Comparison of ENCODE assay signal across 8 cellular contexts in the genomic region with DNA sequence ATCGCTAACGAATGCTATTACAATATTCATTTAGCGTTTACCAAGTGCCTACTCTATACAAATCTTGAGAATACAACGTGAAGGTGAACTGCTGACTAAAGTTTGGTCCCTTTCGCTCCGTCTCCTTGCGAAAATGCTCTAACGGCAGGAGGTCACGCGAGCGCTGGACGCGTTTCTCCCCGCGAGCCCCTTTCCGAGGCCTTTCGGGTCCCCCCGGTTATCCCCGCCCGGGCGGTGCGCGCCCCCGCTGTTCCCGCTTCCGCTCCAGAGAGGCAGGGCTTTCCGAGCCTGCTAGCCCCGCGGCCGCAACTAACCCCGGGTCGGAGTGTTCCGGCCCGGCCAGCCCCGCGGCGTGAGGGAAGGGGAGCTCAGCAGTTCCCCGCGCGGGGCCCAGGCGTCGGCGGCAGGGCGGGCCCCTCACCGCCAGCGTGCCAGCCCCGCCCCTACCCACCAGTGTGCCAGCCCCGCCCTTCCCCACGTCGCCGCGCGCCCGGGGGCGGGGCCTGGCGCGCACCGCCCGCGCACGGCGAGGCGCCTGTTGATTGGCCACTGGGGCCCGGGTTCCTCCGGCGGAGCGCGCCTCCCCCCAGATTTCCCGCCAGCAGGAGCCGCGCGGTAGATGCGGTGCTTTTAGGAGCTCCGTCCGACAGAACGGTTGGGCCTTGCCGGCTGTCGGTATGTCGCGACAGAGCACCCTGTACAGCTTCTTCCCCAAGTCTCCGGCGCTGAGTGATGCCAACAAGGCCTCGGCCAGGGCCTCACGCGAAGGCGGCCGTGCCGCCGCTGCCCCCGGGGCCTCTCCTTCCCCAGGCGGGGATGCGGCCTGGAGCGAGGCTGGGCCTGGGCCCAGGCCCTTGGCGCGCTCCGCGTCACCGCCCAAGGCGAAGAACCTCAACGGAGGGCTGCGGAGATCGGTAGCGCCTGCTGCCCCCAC. TPM values are rescaled to one million over a fixed set of nuclear protein-coding genes. Genes with fewer than 3 reads are reported as not detected.
DNase-seq lines count a peak whose midpoint lies in the region; TF ChIP-seq lines count a peak whose summit lies in the region.

A gene with protein sequence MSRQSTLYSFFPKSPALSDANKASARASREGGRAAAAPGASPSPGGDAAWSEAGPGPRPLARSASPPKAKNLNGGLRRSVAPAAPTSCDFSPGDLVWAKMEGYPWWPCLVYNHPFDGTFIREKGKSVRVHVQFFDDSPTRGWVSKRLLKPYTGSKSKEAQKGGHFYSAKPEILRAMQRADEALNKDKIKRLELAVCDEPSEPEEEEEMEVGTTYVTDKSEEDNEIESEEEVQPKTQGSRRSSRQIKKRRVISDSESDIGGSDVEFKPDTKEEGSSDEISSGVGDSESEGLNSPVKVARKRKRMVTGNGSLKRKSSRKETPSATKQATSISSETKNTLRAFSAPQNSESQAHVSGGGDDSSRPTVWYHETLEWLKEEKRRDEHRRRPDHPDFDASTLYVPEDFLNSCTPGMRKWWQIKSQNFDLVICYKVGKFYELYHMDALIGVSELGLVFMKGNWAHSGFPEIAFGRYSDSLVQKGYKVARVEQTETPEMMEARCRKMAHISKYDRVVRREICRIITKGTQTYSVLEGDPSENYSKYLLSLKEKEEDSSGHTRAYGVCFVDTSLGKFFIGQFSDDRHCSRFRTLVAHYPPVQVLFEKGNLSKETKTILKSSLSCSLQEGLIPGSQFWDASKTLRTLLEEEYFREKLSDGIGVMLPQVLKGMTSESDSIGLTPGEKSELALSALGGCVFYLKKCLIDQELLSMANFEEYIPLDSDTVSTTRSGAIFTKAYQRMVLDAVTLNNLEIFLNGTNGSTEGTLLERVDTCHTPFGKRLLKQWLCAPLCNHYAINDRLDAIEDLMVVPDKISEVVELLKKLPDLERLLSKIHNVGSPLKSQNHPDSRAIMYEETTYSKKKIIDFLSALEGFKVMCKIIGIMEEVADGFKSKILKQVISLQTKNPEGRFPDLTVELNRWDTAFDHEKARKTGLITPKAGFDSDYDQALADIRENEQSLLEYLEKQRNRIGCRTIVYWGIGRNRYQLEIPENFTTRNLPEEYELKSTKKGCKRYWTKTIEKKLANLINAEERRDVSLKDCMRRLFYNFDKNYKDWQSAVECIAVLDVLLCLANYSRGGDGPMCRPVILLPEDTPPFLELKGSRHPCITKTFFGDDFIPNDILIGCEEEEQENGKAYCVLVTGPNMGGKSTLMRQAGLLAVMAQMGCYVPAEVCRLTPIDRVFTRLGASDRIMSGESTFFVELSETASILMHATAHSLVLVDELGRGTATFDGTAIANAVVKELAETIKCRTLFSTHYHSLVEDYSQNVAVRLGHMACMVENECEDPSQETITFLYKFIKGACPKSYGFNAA (N-terminal part only) (plus strand): TSS at position 589 of the 934 bp plus-strand sequence. CDS start 89 bp downstream, at position 678.

- H3K9ac ChIP-seq in Loucy (ENCODE audit: low read depth, low read length, poor library complexity, severe bottlenecking) (peak within 1 kb of the TSS; percentile 95), neural cell (ENCODE audit: low read length) (peak within 1 kb of the TSS; percentile 93)

- H2AFZ ChIP-seq in Loucy (ENCODE audit: low read length) (peak within 1 kb of the TSS; percentile 99), neural cell (ENCODE audit: low read depth, low read length) (peak within 1 kb of the TSS; percentile 92)

- H3K4me2 ChIP-seq in Loucy (ENCODE audit: low read depth, low read length, poor library complexity, severe bottlenecking), result peak within 1 kb of the TSS; percentile 83
- H3K4me2 ChIP-seq in neural cell (ENCODE audit: low read length), result peak within 1 kb of the TSS; percentile 80

- H3K9me3 ChIP-seq in Loucy (ENCODE audit: insufficient read depth, low read depth, low read length), result no peaks in the 10 kb centered on the region
- H3K9me3 ChIP-seq in neural cell (ENCODE audit: low read length), result no peaks in the 10 kb centered on the region
- no peaks in the 10 kb centered on the region for H3K9me3 ChIP-seq in stomach

- H3K4me3 ChIP-seq in H7 (ENCODE audit: insufficient read depth, low read depth, low read length) (peak within 1 kb of the TSS; percentile 100), Loucy (ENCODE audit: low read length, poor library complexity, severe bottlenecking) (peak within 1 kb of the TSS; percentile 84), fibroblast of the aortic adventitia (ENCODE audit: low read depth, low read length) (peak within 1 kb of the TSS; percentile 87), neural cell (ENCODE audit: low read length) (peak within 1 kb of the TSS; percentile 88), stomach (peak within 1 kb of the TSS; percentile 80 to 97 (median 92))

- peaks cover 41% of the 10 kb centered on the region for H3K79me2 ChIP-seq in Loucy (ENCODE audit: insufficient read depth, low read length)
- H3K79me2 ChIP-seq in neural cell (replicated peaks; ENCODE audit: insufficient read depth, low read length), result peaks cover 38% of the 10 kb centered on the region

- TF ChIP-seq POLR2A in stomach (IDR thresholded peaks at IDR 0.05), result no peak

- H3K27ac ChIP-seq in neural cell (ENCODE audit: low read length), result peak within 1 kb of the TSS; percentile 88
- H3K27ac ChIP-seq in stomach, result peak within 1 kb of the TSS; percentile 94 to 97 (median 94)

- H3K9me2 ChIP-seq in Loucy (replicated peaks; ENCODE audit: low read depth, low read length) (no peaks in the 10 kb centered on the region), neural cell (ENCODE audit: insufficient read depth, low read length) (no peaks in the 10 kb centered on the region)

- intact Hi-C loops in stomach (cut with DNase I; ENCODE audit: low total_unique reads), result no loop called here

- TF ChIP-seq CTCF in Loucy (conservative IDR thresholded peaks at IDR 0.05; ENCODE audit: low read length) (no peak), fibroblast of the aortic adventitia (IDR thresholded peaks at IDR 0.05; ENCODE audit: insufficient read depth, low read length) (no peak), neural cell (IDR thresholded peaks at IDR 0.05; ENCODE audit: poor library complexity, severe bottlenecking) (peak; percentile 31), stomach (IDR thresholded peaks at IDR 0.05) (peak in 1 of 7 experiments; percentile 11)

- peak; percentile 14 for TF ChIP-seq RAD21 in neural cell (conservative IDR thresholded peaks at IDR 0.05)

- H3F3A ChIP-seq in Loucy (ENCODE audit: low read depth) (peaks cover 5% of the 10 kb centered on the region; the same call in 1 of the 2 replicates), neural cell (ENCODE audit: insufficient read depth, low read length, poor library complexity, severe bottlenecking) (no peaks in the 10 kb centered on the region)

- peaks cover 34% of the 10 kb centered on the region for H3K4me1 ChIP-seq in Loucy (ENCODE audit: insufficient read depth, low read length, poor library complexity, severe bottlenecking)
- peaks cover 11 to 37% (median 26%) of the 10 kb centered on the region in 4 donors for H3K4me1 ChIP-seq in stomach

- H3K27me3 ChIP-seq in H7 (ENCODE audit: control insufficient read depth, insufficient read depth, low read length), result no peaks in the 10 kb centered on the region
- H3K27me3 ChIP-seq in Loucy (ENCODE audit: insufficient read depth, low read length, poor library complexity, severe bottlenecking), result no peaks in the 10 kb centered on the region
- H3K27me3 ChIP-seq in neural cell (ENCODE audit: insufficient read depth, low read depth, low read length), result no peaks in the 10 kb centered on the region
- no peaks in the 10 kb centered on the region for H3K27me3 ChIP-seq in stomach

- TF ChIP-seq EP300 in neural cell (conservative IDR thresholded peaks at IDR 0.05; ENCODE audit: poor library complexity, severe bottlenecking) (peak; percentile 56), stomach (IDR thresholded peaks at IDR 0.05) (no peak)

- H3K36me3 ChIP-seq in H7 (replicated peaks; ENCODE audit: control insufficient read depth, insufficient read depth, low read length) (no peaks in the 10 kb centered on the region; the same call in 1 of the 2 replicates), Loucy (ENCODE audit: insufficient read depth, low read length) (no peaks in the 10 kb centered on the region), neural cell (ENCODE audit: insufficient read depth, low read length) (no peaks in the 10 kb centered on the region), stomach (no peaks in the 10 kb centered on the region)

- WGBS in stomach, 5 donors, result 0 to 2% (median 0%) methylated on average over 31 to 103 of the region's 103 CpGs

- H4K20me1 ChIP-seq in Loucy (ENCODE audit: insufficient read depth, low read length, poor library complexity, severe bottlenecking), result peaks cover 46% of the 10 kb centered on the region
- no peaks in the 10 kb centered on the region for H4K20me1 ChIP-seq in neural cell (ENCODE audit: insufficient read depth)

- DNase-seq in ELR (ENCODE audit: low read depth) (peak; percentile 91), H7 (peak; percentile 99), SHP77 (lab: John Stamatoyannopoulos, UW) (peak; percentile 82 to 89), fibroblast of the aortic adventitia (ENCODE audit: low read depth) (peak; percentile 78), stomach (peak; percentile 91)
- peak; percentile 96 for DNase-seq in activated effector memory CD4-positive, alpha-beta T cell treated with anti-CD3 and anti-CD28 coated beads, Interleukin-2, amount 50 U/mL, for 16 hours

RNA-seq across cellular contexts. Expression of the gene that starts here (rescaled TPM):
- total RNA-seq in H7 (2014; rRNA removed; shearing (Covaris generic)), result 152 and 192 TPM in 2 replicates
- 82.5 and 194 TPM in 2 replicates for total RNA-seq in fibroblast of the aortic adventitia (ENCODE audit: low replicate concordance)
- polyA plus RNA-seq in neural cell, result 48.5 and 60.3 TPM in 2 replicates
- 84.2 and 109 TPM in 2 replicates for polyA minus RNA-seq in neural cell
- 10 to 100 TPM in 4 of 5 donors, 1 to 10 TPM in 1; 6.2 to 45.7 (median 12.8) TPM for total RNA-seq in stomach
- polyA plus RNA-seq in stomach, result 1 to 10 TPM; 5.7 to 7.5 (median 7.3) TPM

Comparison
In these comparisons a context has a peak if more than half of its experiments do, and no peak if none do; other contexts are left out.
1. Peak in every context shown above with its lines: DNase-seq, H3K4me3 ChIP-seq and H3K27ac ChIP-seq.